In genomic region chr1:61570191-61570590, GRCh38 we compare ENCODE assay signal across 29 cellular contexts.
"Had no signal": no experiment of that assay in that cellular context is flagged by ENCODE, and none has a peak within 500 bp of the region (broad histone marks: within the 10 kb centered on the region; RNA-seq: fewer than 3 reads in every experiment).

No MANE protein-coding gene starts in this region.

- ATAC-seq: gastrocnemius medialis; heart left ventricle; left lobe of liver; naive thymus-derived CD4-positive, alpha-beta T cell; psoas muscle; right cardiac atrium; stimulated activated effector memory CD8-positive, alpha-beta T cell treated with anti-CD3 and anti-CD28 coated beads, Interleukin-12 subunit alpha, Interleukin-12 subunit beta, amount 100 ng/mL, for 72 hours had no signal

- H3K27me3 ChIP-seq: colonic mucosa, esophagus muscularis mucosa, gastrocnemius medialis, heart left ventricle, hepatocyte, sigmoid colon, stomach, testis, tibial artery had no signal

- H3K27me3 Mint-ChIP-seq: dendritic cell treated with granulocyte-macrophage colony-stimulating factor and Interleukin-4, amounts not matched to agents 40 ng/mL and 50 ng/mL, for 4 days; type B pancreatic cell had no signal

- H3K36me3 ChIP-seq: colonic mucosa, esophagus muscularis mucosa, gastrocnemius medialis, heart left ventricle, sigmoid colon had no signal

- H3K9me3 Mint-ChIP-seq: dendritic cell treated with granulocyte-macrophage colony-stimulating factor and Interleukin-4, amounts not matched to agents 40 ng/mL and 50 ng/mL, for 4 days had no signal

- H3K36me3 Mint-ChIP-seq: stimulated activated effector memory CD8-positive, alpha-beta T cell treated with anti-CD3 and anti-CD28 coated beads, Interleukin-12 subunit alpha, Interleukin-12 subunit beta, amount 100 ng/mL, for 72 hours; type B pancreatic cell had no signal

- H3K79me2 ChIP-seq: hepatocyte had no signal

- DNase-seq: colonic mucosa; effector CD8-positive, alpha-beta T cell; endodermal cell; gastrocnemius medialis; heart left ventricle; kidney; mesenchymal stem cell; midbrain; naive thymus-derived CD4-positive, alpha-beta T cell; nucleus accumbens; posterior cingulate gyrus; psoas muscle; right cardiac atrium; sigmoid colon; stimulated activated CD4-positive, alpha-beta T cell treated with anti-CD3 and anti-CD28 coated beads, Interleukin-2, amount 100 ng/mL, for 24 hours; stimulated activated CD4-positive, alpha-beta T cell treated with anti-CD3 and anti-CD28 coated beads, Interleukin-4, amount 100 ng/mL, for 24 hours; stimulated activated naive CD4-positive, alpha-beta T cell treated with Interleukin-2 at 50 U/mL for 16 hours; stomach; testis; tibial artery had no signal

- H3K9me3 ChIP-seq: testis had no signal

- H2AFZ ChIP-seq: hepatocyte had no signal

- H3K4me3 Mint-ChIP-seq: dendritic cell treated with granulocyte-macrophage colony-stimulating factor and Interleukin-4, amounts not matched to agents 40 ng/mL and 50 ng/mL, for 4 days; endodermal cell; naive thymus-derived CD4-positive, alpha-beta T cell; nephron; stimulated activated effector memory CD8-positive, alpha-beta T cell treated with anti-CD3 and anti-CD28 coated beads, Interleukin-12 subunit alpha, Interleukin-12 subunit beta, amount 100 ng/mL, for 72 hours; type B pancreatic cell had no signal

- H3K27ac ChIP-seq: colonic mucosa, epithelial cell of prostate, esophagus muscularis mucosa, gastrocnemius medialis, heart left ventricle, psoas muscle, sigmoid colon, stomach, testis, tibial artery had no signal

- H3K4me1 ChIP-seq: colonic mucosa, esophagus muscularis mucosa, gastrocnemius medialis, heart left ventricle, psoas muscle, sigmoid colon, stomach, tibial artery had no signal

- H3K27ac Mint-ChIP-seq: dendritic cell treated with granulocyte-macrophage colony-stimulating factor and Interleukin-4, amounts not matched to agents 40 ng/mL and 50 ng/mL, for 4 days; endodermal cell; naive thymus-derived CD4-positive, alpha-beta T cell; nephron; stimulated activated effector memory CD8-positive, alpha-beta T cell treated with anti-CD3 and anti-CD28 coated beads, Interleukin-12 subunit alpha, Interleukin-12 subunit beta, amount 100 ng/mL, for 72 hours; type B pancreatic cell had no signal

- H3K4me1 Mint-ChIP-seq: endodermal cell; naive thymus-derived CD4-positive, alpha-beta T cell; nephron; stimulated activated effector memory CD8-positive, alpha-beta T cell treated with anti-CD3 and anti-CD28 coated beads, Interleukin-12 subunit alpha, Interleukin-12 subunit beta, amount 100 ng/mL, for 72 hours had no signal

- H3K4me3 ChIP-seq: colonic mucosa, esophagus muscularis mucosa, gastrocnemius medialis, heart left ventricle, hepatocyte, lung, psoas muscle, sigmoid colon, stomach, testis, tibial artery had no signal
